30 cellular contexts compared by ENCODE assay signal in genomic region chr6:158505194-158505593, GRCh38.
"Had no signal": no experiment of that assay in that cellular context is flagged by ENCODE, and none has a peak within 500 bp of the region (broad histone marks: within the 10 kb centered on the region; RNA-seq: fewer than 3 reads in every experiment).

No MANE protein-coding gene starts in this region.

- H3K4me1 Mint-ChIP-seq: activated naive CD8-positive, alpha-beta T cell treated with anti-CD3 and anti-CD28 coated beads for 36 hours; central memory CD8-positive, alpha-beta T cell had no signal

- H3K27ac ChIP-seq: brain microvascular endothelial cell, cardiac muscle cell, KMS-11, PC-9, RWPE1 had no signal

- H3K4me2 ChIP-seq: KMS-11, PC-9 had no signal

- H3K27ac Mint-ChIP-seq: activated CD4-positive, alpha-beta memory T cell treated with anti-CD3 and anti-CD28 coated beads for 36 hours; activated naive CD8-positive, alpha-beta T cell treated with anti-CD3 and anti-CD28 coated beads for 36 hours; activated T-helper 1 cell treated with anti-CD3 and anti-CD28 coated beads, Interleukin-12 subunit alpha, Interleukin-12 subunit beta, Interleukin-2, Interleukin-4 antibody, amounts not matched to agents 30 ng/mL and 10 ng/mL and 1 ng/mL, durations not matched to agents 14 hours and 24 hours and 36 hours had no signal

- H3K27me3 Mint-ChIP-seq: activated CD4-positive, alpha-beta memory T cell treated with anti-CD3 and anti-CD28 coated beads for 36 hours; activated naive CD8-positive, alpha-beta T cell treated with anti-CD3 and anti-CD28 coated beads for 36 hours; central memory CD8-positive, alpha-beta T cell had no signal

- H2AFZ ChIP-seq: PC-9 had no signal

- H3K9me3 Mint-ChIP-seq: activated CD4-positive, alpha-beta memory T cell treated with anti-CD3 and anti-CD28 coated beads for 36 hours; activated naive CD8-positive, alpha-beta T cell treated with anti-CD3 and anti-CD28 coated beads for 36 hours; activated T-cell treated with anti-CD3 and anti-CD28 coated beads, Interleukin-2, amount 50 U/mL, for 4 hours; activated T-helper 1 cell treated with anti-CD3 and anti-CD28 coated beads, Interleukin-12 subunit alpha, Interleukin-12 subunit beta, Interleukin-2, Interleukin-4 antibody, amounts not matched to agents 30 ng/mL and 10 ng/mL and 1 ng/mL, durations not matched to agents 14 hours and 24 hours and 36 hours; central memory CD8-positive, alpha-beta T cell had no signal

- H3K4me3 ChIP-seq: cardiac muscle cell, PC-9 had no signal

- H3K27me3 ChIP-seq: brain microvascular endothelial cell, cardiac muscle cell had no signal

- H3K4me3 Mint-ChIP-seq: activated CD4-positive, alpha-beta memory T cell treated with anti-CD3 and anti-CD28 coated beads for 36 hours; activated naive CD8-positive, alpha-beta T cell treated with anti-CD3 and anti-CD28 coated beads for 36 hours; activated T-cell treated with anti-CD3 and anti-CD28 coated beads, Interleukin-2, amount 50 U/mL, for 4 hours; activated T-helper 1 cell treated with anti-CD3 and anti-CD28 coated beads, Interleukin-12 subunit alpha, Interleukin-12 subunit beta, Interleukin-2, Interleukin-4 antibody, amounts not matched to agents 30 ng/mL and 10 ng/mL and 1 ng/mL, durations not matched to agents 14 hours and 24 hours and 36 hours; central memory CD8-positive, alpha-beta T cell had no signal

- DNase-seq: activated CD4-positive, alpha-beta memory T cell treated with anti-CD3 and anti-CD28 coated beads for 36 hours; activated CD4-positive, alpha-beta T cell treated with anti-CD3 and anti-CD28 coated beads, Interleukin-2, amount 50 U/mL, for 1 hour; activated CD8-positive, alpha-beta memory T cell treated with anti-CD3 and anti-CD28 coated beads, Interleukin-2, amount 50 U/mL, for 4 hours; activated gamma-delta T cell treated with Interleukin-2 at 50 U/mL for 16 hours; activated naive CD4-positive, alpha-beta T cell treated with anti-CD3 and anti-CD28 coated beads, Interleukin-2, amount 50 U/mL, for 16 hours; activated naive CD8-positive, alpha-beta T cell treated with anti-CD3 and anti-CD28 coated beads for 36 hours; activated T-cell treated with anti-CD3 and anti-CD28 coated beads for 4 hours; activated T-cell treated with anti-CD3 and anti-CD28 coated beads, Interleukin-2, amount 50 U/mL, for 4 hours; amniotic stem cell; aorta; brain microvascular endothelial cell; MM.1S; NCI-H1092; NCI-H1436 treated with DMSO at 0.1 percent for 48 hours; NCI-H1694 treated with DMSO at 0.1 percent for 48 hours; NCI-H2029; NCI-H510A; NCI-H526; NCI-H748 treated with DMSO at 0.1 percent for 48 hours; NK-92 treated with Interleukin-12 subunit alpha and Interleukin-12 subunit beta, amount 100 ng/mL, for 24 hours; PC-9; SIG-M5; SW 1271; T-helper 1 cell; T1000 had no signal

- H3K9ac ChIP-seq: KMS-11 had no signal
